ENCODE assay signal across 6 cellular contexts in genomic region chr17:27250791-27251190, GRCh38. TPM values are rescaled to one million over a fixed set of nuclear protein-coding genes. Genes with fewer than 3 reads are reported as not detected.
DNase-seq lines count a peak whose midpoint lies in the region; ATAC-seq and TF ChIP-seq lines count a peak whose summit lies in the region.
"Not testable (repeated sequence)": the region's sequence is repeated elsewhere in the genome, so short reads cannot be mapped to it uniquely, and the experiment has no call there.

No MANE protein-coding gene starts in this region.

- H3K4me1 ChIP-seq in gastroesophageal sphincter (peaks cover 15 to 37% (median 18%) of the 10 kb centered on the region in 3 donors), thoracic aorta (ENCODE audit: control insufficient read depth in 1 of 2, low read depth in 2 of 2) (peaks cover 8 to 44% of the 10 kb centered on the region in 2 donors)

- H3K4me3 Mint-ChIP-seq in central memory CD8-positive, alpha-beta T cell; nephron: not testable (repeated sequence)

- TF ChIP-seq POLR2A in gastroesophageal sphincter (IDR thresholded peaks at IDR 0.05): not testable (repeated sequence)

- not testable (repeated sequence) for H3K4me1 Mint-ChIP-seq in central memory CD8-positive, alpha-beta T cell
- peaks cover 21% of the 10 kb centered on the region for H3K4me1 Mint-ChIP-seq in nephron

- H3K27ac ChIP-seq in coronary artery: peak overlapping the region; percentile 69 to 72
- H3K27ac ChIP-seq in gastroesophageal sphincter: peak overlapping the region in 3 of 4 donors; percentile 69 to 74 (median 73)
- H3K27ac ChIP-seq in thoracic aorta: peak overlapping the region; percentile 65 to 83

- H3K36me3 ChIP-seq in gastroesophageal sphincter, thoracic aorta: not testable (repeated sequence)

- not testable (repeated sequence) for TF ChIP-seq CTCF in coronary artery (IDR thresholded peaks at IDR 0.05); gastroesophageal sphincter (IDR thresholded peaks at IDR 0.05); nephron (IDR thresholded peaks at IDR 0.05; ENCODE audit: unreplicated experiment in 3 of 3); thoracic aorta (IDR thresholded peaks at IDR 0.05)

- TF ChIP-seq EP300 in gastroesophageal sphincter (IDR thresholded peaks at IDR 0.05): not testable (repeated sequence)

- 25% methylated on average over 1 of the region's 1 CpG; no CpG with 5 or more reads in 1 of the 2 donors for WGBS in gastroesophageal sphincter (ENCODE audit: low coverage in 1 of 2), 2 donors

- H3K27me3 ChIP-seq in gastroesophageal sphincter; thoracic aorta (replicated peaks; ENCODE audit: insufficient read depth): not testable (repeated sequence)

- not testable (repeated sequence) for H3K4me3 ChIP-seq in coronary artery, gastroesophageal sphincter, thoracic aorta

- peak; percentile 19 for DNase-seq in EH (ENCODE audit: low read depth)
- not testable (repeated sequence) for DNase-seq in central memory CD8-positive, alpha-beta T cell (ENCODE audit: low spot score in 2 of 2); coronary artery (ENCODE audit: low spot score); thoracic aorta (ENCODE audit: low spot score)

- not testable (repeated sequence) for H3K9me3 Mint-ChIP-seq in central memory CD8-positive, alpha-beta T cell; nephron

- not testable (repeated sequence) for ATAC-seq in central memory CD8-positive, alpha-beta T cell (replicated peaks; ENCODE audit: extremely low read depth, poor library complexity, severe bottlenecking); gastroesophageal sphincter; thoracic aorta (ENCODE audit: insufficient number of reproducible peaks, low FRiP score, low read depth)

- H3K36me3 Mint-ChIP-seq in central memory CD8-positive, alpha-beta T cell (ENCODE audit: insufficient read depth); nephron (ENCODE audit: low read depth): not testable (repeated sequence)

- H3K27me3 Mint-ChIP-seq in central memory CD8-positive, alpha-beta T cell: peaks cover 42% of the 10 kb centered on the region
- not testable (repeated sequence) for H3K27me3 Mint-ChIP-seq in nephron (ENCODE audit: low read depth)

- H3K9me3 ChIP-seq in gastroesophageal sphincter, thoracic aorta: not testable (repeated sequence)

- H3K27ac Mint-ChIP-seq in central memory CD8-positive, alpha-beta T cell (ENCODE audit: low read depth): peak overlapping the region; percentile 23
- peak overlapping the region in 2 of 3 experiments; percentile 24 to 33 for H3K27ac Mint-ChIP-seq in nephron

RNA-seq across cellular contexts. Expression of gene WSB1, which starts 43.1 kb away (rescaled TPM):
- 100 to 1,000 TPM in 2 of 4 donors, 10 to 100 TPM in 2; 74.2 to 200 (median 133) TPM for total RNA-seq in gastroesophageal sphincter
- 100 to 1,000 TPM; 214 to 284 TPM for total RNA-seq in thoracic aorta
